14 cellular contexts compared by ENCODE assay signal in genomic region chr9:20989923-20990341, GRCh38. TPM values are rescaled to one million over a fixed set of nuclear protein-coding genes. Genes with fewer than 3 reads are reported as not detected.
DNase-seq lines count a peak whose midpoint lies in the region; ATAC-seq and TF ChIP-seq lines count a peak whose summit lies in the region.
"Had no signal": no experiment of that assay in that cellular context is flagged by ENCODE, and none has a peak within 500 bp of the region (broad histone marks: within the 10 kb centered on the region; RNA-seq: fewer than 3 reads in every experiment).

No MANE protein-coding gene starts in this region.

- no peaks in the 10 kb centered on the region for H3K9me3 Mint-ChIP-seq in HFFc6
- H3K9me3 Mint-ChIP-seq: central memory CD8-positive, alpha-beta T cell had no signal

- H3K27me3 ChIP-seq in testis, result no peaks in the 10 kb centered on the region
- H3K27me3 ChIP-seq: SJSA1, stomach had no signal

- H3K4me3 Mint-ChIP-seq in HFFc6, result no peak overlapping the region
- H3K4me3 Mint-ChIP-seq: central memory CD8-positive, alpha-beta T cell had no signal

- H3K4me3 ChIP-seq in NB4 (ENCODE audit: low read depth, low read length) (no peak overlapping the region), astrocyte of the cerebellum (ENCODE audit: low read depth, low read length) (no peak overlapping the region), lower leg skin (ENCODE audit: low read depth, poor library complexity, severe bottlenecking) (no peak overlapping the region), testis (no peak overlapping the region)
- H3K4me3 ChIP-seq: K562, SJSA1, stomach had no signal

- no peaks in the 10 kb centered on the region for H3K4me1 ChIP-seq in testis
- H3K4me1 ChIP-seq: Caco-2, SJSA1 had no signal

- no peak overlapping the region for H3K27ac ChIP-seq in testis
- H3K27ac ChIP-seq: SJSA1 had no signal

- H3K36me3 ChIP-seq in testis (ENCODE audit: low read depth, missing control alignments), result no peaks in the 10 kb centered on the region
- H3K36me3 ChIP-seq: SJSA1 had no signal

- peak; percentile 81 for DNase-seq in NB4 (ENCODE audit: low read depth)
- peak; percentile 52 for DNase-seq in astrocyte of the cerebellum (ENCODE audit: low read depth)
- peak; percentile 16 to 82 for DNase-seq in lower leg skin (ENCODE audit: low spot score in 2 of 2)
- peak; percentile 21 for DNase-seq in testis
- DNase-seq in HFFc6, result no peak
- DNase-seq: activated CD4-positive, alpha-beta T cell treated with anti-CD3 and anti-CD28 coated beads for 1 hour; Caco-2; stimulated activated CD4-positive, alpha-beta T cell treated with anti-CD3 and anti-CD28 coated beads, Interleukin-4, amount 100 ng/mL, for 4 hours; stomach had no signal

- 83 to 92% methylated on average over 6 of the region's 6 CpGs for WGBS in lower leg skin, 2 donors
- 88 to 97% methylated on average over 6 of the region's 6 CpGs for WGBS in testis, 2 donors

- peaks cover 6% of the 10 kb centered on the region; the same call in 1 of the 2 replicates for H3K4me1 Mint-ChIP-seq in HFFc6 (ENCODE audit: low read depth)
- H3K4me1 Mint-ChIP-seq: central memory CD8-positive, alpha-beta T cell had no signal

- no peak overlapping the region for H3K27ac Mint-ChIP-seq in HFFc6

- H3K9me3 ChIP-seq in testis, result no peaks in the 10 kb centered on the region
- H3K9me3 ChIP-seq: Caco-2, SJSA1, stomach had no signal

- intact Hi-C loops in lower leg skin (cut with DNase I; ENCODE audit: low total_unique reads), result no loop called here
- intact Hi-C loops in testis (cut with DNase I; ENCODE audit: low total_unique reads), result no loop called here

- TF ChIP-seq CTCF in NB4 (IDR thresholded peaks at IDR 0.05; ENCODE audit: low read depth, low read length) (no peak), astrocyte of the cerebellum (IDR thresholded peaks at IDR 0.05; ENCODE audit: low read depth, low read length, missing control alignments) (no peak), lower leg skin (IDR thresholded peaks at IDR 0.05) (no peak), testis (IDR thresholded peaks at IDR 0.05) (no peak), HFFc6 (IDR thresholded peaks at IDR 0.05) (no peak)

- TF ChIP-seq POLR2A in NB4 (IDR thresholded peaks at IDR 0.05; ENCODE audit: extremely low read depth, insufficient read length) (no peak), lower leg skin (IDR thresholded peaks at IDR 0.05) (no peak), testis (IDR thresholded peaks at IDR 0.05) (no peak)

- no peaks in the 10 kb centered on the region for H3K27me3 Mint-ChIP-seq in HFFc6 (ENCODE audit: insufficient read depth)
- H3K27me3 Mint-ChIP-seq: central memory CD8-positive, alpha-beta T cell had no signal

- peaks cover 34% of the 10 kb centered on the region for H3K36me3 Mint-ChIP-seq in HFFc6 (ENCODE audit: low read depth)

- in situ Hi-C loops in astrocyte of the cerebellum (cut with HindIII; ENCODE audit: low sequenced_read_pairs), result no loop called here

- ATAC-seq in GM21723 (IDR thresholded peaks at IDR 0.05; ENCODE audit: unreplicated experiment) (no peak), HG03565 (IDR thresholded peaks at IDR 0.05; ENCODE audit: unreplicated experiment) (no peak)
- ATAC-seq: K562 had no signal

RNA-seq across cellular contexts. Expression of gene HACD4, which starts 41.5 kb away (rescaled TPM):
- total RNA-seq in lower leg skin (1 to 10 TPM; 1.0 to 3.8 (median 2.8) TPM), testis (1 to 10 TPM; 1.9 to 2.8 TPM)
- polyA plus RNA-seq in testis (ENCODE audit: insufficient read depth, low read depth, low replicate concordance), result 2.0 TPM
- 1 to 10 TPM; 3.0 to 5.3 (median 3.8) TPM for total RNA-seq in HFFc6 (2021; fragmentation: NEBNext Ultra II Directional; extraction: Animal tissue kit (Norgen Biotek cat#: 25700))
- total RNA-seq: Caco-2 had no signal
- polyA plus RNA-seq: K562 had no signal
